12 cellular contexts compared by ENCODE assay signal in the genomic region with DNA sequence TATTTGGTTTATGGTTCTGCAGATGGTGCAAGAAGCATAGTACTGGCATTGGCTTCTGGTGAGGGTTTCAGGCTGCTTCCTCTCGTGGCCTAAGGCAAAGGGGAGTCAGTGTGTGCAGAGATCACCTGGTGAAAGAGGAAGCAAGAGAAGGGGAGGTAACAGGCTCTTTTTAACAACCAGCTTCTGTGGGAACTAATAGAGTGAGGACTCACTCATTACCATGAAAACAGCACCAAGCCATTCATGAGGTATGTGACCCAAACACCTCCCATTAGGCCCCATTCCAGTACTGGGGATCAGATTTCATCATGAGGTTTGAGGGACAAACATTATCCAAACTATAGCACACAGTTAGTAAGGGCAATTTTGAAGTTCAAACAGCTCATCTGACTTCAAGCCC.
DNase-seq lines count a peak whose midpoint lies in the region; ATAC-seq and TF ChIP-seq lines count a peak whose summit lies in the region.
"Had no signal": no experiment of that assay in that cellular context is flagged by ENCODE, and none has a peak within 500 bp of the region (broad histone marks: within the 10 kb centered on the region; RNA-seq: fewer than 3 reads in every experiment).

No MANE protein-coding gene starts in this region.

- CTCF ChIA-PET in mammary epithelial cell (lab: Charles Lee; ENCODE audit: low non-redundant PET) = interaction anchor here (0.5 kb wide), 1 partner anchor 320 kb away, joined by 5 read pairs; no protein-coding TSS in a partner anchor

- no peak overlapping the region for H3K18ac ChIP-seq in neuronal stem cell (ENCODE audit: low read length)

- BruUV-seq in mammary epithelial cell (replicated peaks; lab: Mats Ljungman, UMichigan) = no TSS peak

- H2BK5ac ChIP-seq in neuronal stem cell (ENCODE audit: low read length) = no peak overlapping the region

- TF ChIP-seq EP300 in Ishikawa (IDR thresholded peaks at IDR 0.05; ENCODE audit: borderline replicate concordance) = peak; percentile 22; the same call in 1 of the 2 replicates

- no peak overlapping the region for H3K4me3 ChIP-seq in mammary epithelial cell (replicated peaks in 1 of 3; ENCODE audit: insufficient read depth in 1 of 3, low read depth in 2 of 3, low read length in 3 of 3)
- H3K4me3 ChIP-seq in neuronal stem cell (ENCODE audit: low read length in 2 of 2) = no peak overlapping the region
- H3K4me3 ChIP-seq: esophagus squamous epithelium had no signal

- H3K27ac ChIP-seq in mammary epithelial cell (ENCODE audit: insufficient read depth, low read depth, low read length) (no peak overlapping the region), neuronal stem cell (replicated peaks; ENCODE audit: low read length) (peak overlapping the region; percentile 14)
- H3K27ac ChIP-seq: esophagus squamous epithelium had no signal

- H2BK120ac ChIP-seq in neuronal stem cell (ENCODE audit: low read depth, low read length) = no peak overlapping the region

- H3K9me3 ChIP-seq in mammary epithelial cell (replicated peaks; ENCODE audit: insufficient read depth, low read length) = no peaks in the 10 kb centered on the region
- peaks cover 0 to 10% of the 10 kb centered on the region in 2 donors for H3K9me3 ChIP-seq in neuronal stem cell (replicated peaks in 1 of 2; ENCODE audit: control insufficient read depth in 2 of 2, insufficient read depth in 1 of 2, low read depth in 1 of 2, low read length in 2 of 2)
- H3K9me3 ChIP-seq: esophagus squamous epithelium had no signal

- no peak overlapping the region for H2AK5ac ChIP-seq in neuronal stem cell (ENCODE audit: low read depth, low read length)

- H3K79me2 ChIP-seq in mammary epithelial cell (ENCODE audit: insufficient read depth, low read length) = no peaks in the 10 kb centered on the region

- peak; percentile 61 for ATAC-seq in GM21825 (IDR thresholded peaks at IDR 0.05; ENCODE audit: unreplicated experiment)

- no peak overlapping the region for H3K23ac ChIP-seq in neuronal stem cell (ENCODE audit: low read depth, low read length, poor library complexity)

- H3K4me1 ChIP-seq in mammary epithelial cell (ENCODE audit: insufficient read depth, low read length) (no peaks in the 10 kb centered on the region), neuronal stem cell (ENCODE audit: control insufficient read depth in 2 of 2, insufficient read depth in 1 of 2, low read depth in 1 of 2, low read length in 2 of 2) (peaks cover 7 to 12% of the 10 kb centered on the region in 2 donors)
- H3K4me1 ChIP-seq: esophagus squamous epithelium had no signal

- no peaks in the 10 kb centered on the region for H3K27me3 ChIP-seq in mammary epithelial cell (ENCODE audit: insufficient read depth, low read length)
- H3K27me3 ChIP-seq in neuronal stem cell (ENCODE audit: control insufficient read depth in 3 of 3, insufficient read depth in 3 of 3, low read depth in 1 of 3, low read length in 3 of 3) = no peaks in the 10 kb centered on the region
- H3K27me3 ChIP-seq: esophagus squamous epithelium had no signal

- no peak for TF ChIP-seq CTCF in mammary epithelial cell (conservative IDR thresholded peaks at IDR 0.05 in 1 of 2, IDR thresholded peaks at IDR 0.05 in 1 of 2; ENCODE audit: extremely low read depth in 1 of 2, insufficient read depth in 1 of 2, low read depth in 1 of 2, low read length in 2 of 2)

- H3K9ac ChIP-seq in mammary epithelial cell (ENCODE audit: insufficient read depth, low read length) = no peak overlapping the region
- no peak overlapping the region for H3K9ac ChIP-seq in neuronal stem cell (ENCODE audit: low read depth, low read length, poor library complexity)

- H3K36me3 ChIP-seq in mammary epithelial cell (ENCODE audit: insufficient read depth, low read length) (no peaks in the 10 kb centered on the region), neuronal stem cell (replicated peaks in 1 of 2; ENCODE audit: control insufficient read depth in 2 of 2, insufficient read depth in 2 of 2, low read length in 2 of 2) (no peaks in the 10 kb centered on the region)
- H3K36me3 ChIP-seq: esophagus squamous epithelium had no signal

- H3K4me2 ChIP-seq in mammary epithelial cell (ENCODE audit: insufficient read depth, low read depth, low read length) (no peak overlapping the region), neuronal stem cell (ENCODE audit: insufficient read depth, low read length, poor library complexity, severe bottlenecking) (no peak overlapping the region)

- no peaks in the 10 kb centered on the region for H4K20me1 ChIP-seq in mammary epithelial cell (ENCODE audit: insufficient read depth, low read length)

- H4K91ac ChIP-seq in neuronal stem cell (ENCODE audit: low read depth, low read length, poor library complexity) = no peak overlapping the region

- H2AFZ ChIP-seq in mammary epithelial cell (ENCODE audit: low read depth, low read length) (no peak overlapping the region), neuronal stem cell (ENCODE audit: low read length) (peak overlapping the region; percentile 21)

- dilution Hi-C loops in mammary epithelial cell (cut with HindIII; ENCODE audit: low sequenced_read_pairs) = no loop called here

- TF ChIP-seq RAD21 in Ishikawa (IDR thresholded peaks at IDR 0.05; ENCODE audit: low read depth) = no peak

- 67% methylated on average over 1 of the region's 1 CpG for WGBS in mammary epithelial cell (ENCODE audit: low coverage, missing lambda C conversion rate)
- no CpG with 5 or more reads among the region's 1 CpG for WGBS in neuronal stem cell (ENCODE audit: extremely low coverage in 2 of 2, insufficient read length in 2 of 2, insufficient replicate concordance in 1 of 2), 2 donors

- H3K14ac ChIP-seq in neuronal stem cell (ENCODE audit: low read length) = no peak overlapping the region

- H2BK12ac ChIP-seq in neuronal stem cell (ENCODE audit: low read length) = no peak overlapping the region

- in situ Hi-C loops in mammary epithelial cell (cut with MboI; ENCODE audit: low sequenced_read_pairs in 2 of 2) = no loop called here

- H4K8ac ChIP-seq in neuronal stem cell (ENCODE audit: low read depth, low read length) = no peak overlapping the region

- peak; percentile 33 for DNase-seq in mammary epithelial cell
- no peak for DNase-seq in neuronal stem cell (ENCODE audit: low spot score)
- DNase-seq in NCI-H2107 (lab: John Stamatoyannopoulos, UW) = no peak
- no peak for DNase-seq in NCI-H510A (lab: John Stamatoyannopoulos, UW)
- DNase-seq in SHP77 treated with DMSO at 0.1 percent for 48 hours (lab: John Stamatoyannopoulos, UW) = no peak
- DNase-seq: activated gamma-delta T cell, C1 segment of cervical spinal cord, DMS79, esophagus squamous epithelium, NCI-H1048 had no signal

- H2BK15ac ChIP-seq in neuronal stem cell (ENCODE audit: low read length) = no peak overlapping the region

- H3K4ac ChIP-seq in neuronal stem cell (ENCODE audit: low read length) = no peak overlapping the region

- intact Hi-C loops in mammary epithelial cell (cut with micrococcal nuclease) = no loop called here

- no peaks in the 10 kb centered on the region for H3K79me1 ChIP-seq in neuronal stem cell (ENCODE audit: low read depth, low read length)

TF ChIP-seq in Ishikawa, 13 proteins besides CTCF, POLR2A, EP300 and RAD21:
- peak; percentile 25; the same call in 1 of the 2 replicates for TF ChIP-seq NFIC (IDR thresholded peaks at IDR 0.05)
- TF ChIP-seq MAX (IDR thresholded peaks at IDR 0.05) = no peak
- no peak for TF ChIP-seq REST (IDR thresholded peaks at IDR 0.05; ENCODE audit: low read depth)
- TF ChIP-seq TEAD4 (IDR thresholded peaks at IDR 0.05) = 0 out of 2 replicates have a peak, but pooled peaks have one; percentile 9
TF ChIP-seq in Ishikawa: peak in this region for 2.
